Comparison of ENCODE assay signal across 1 cellular context in the genomic region with DNA sequence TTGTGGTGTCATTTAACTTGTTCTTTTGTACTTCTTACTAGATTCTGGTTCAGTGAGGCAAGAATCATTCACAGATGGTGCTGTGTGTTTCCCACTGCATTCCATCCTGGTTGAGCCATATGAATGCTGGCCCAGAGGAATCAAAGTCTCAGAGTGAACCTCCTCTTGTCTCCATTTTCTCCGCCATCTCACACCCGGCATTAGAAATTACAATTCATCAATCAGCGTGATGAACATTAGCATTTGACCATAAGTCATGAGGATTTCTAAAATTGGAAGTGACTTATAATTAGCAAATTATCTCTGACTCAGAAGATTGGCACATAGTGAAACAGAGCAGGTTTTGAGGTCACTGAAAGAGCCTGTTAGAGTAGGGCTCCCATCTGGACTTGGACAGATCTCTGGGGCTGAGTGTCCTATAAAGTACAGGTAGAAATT.
TF ChIP-seq lines count a peak whose summit lies in the region.

No MANE protein-coding gene starts in this region.

TF ChIP-seq in HepG2, 621 proteins besides CTCF, POLR2A, EP300 and RAD21 (continued from another document):
- TF ChIP-seq TP53 (CRISPR knock-in tag; conservative IDR thresholded peaks at IDR 0.05) (no peak), ATAD3A (CRISPR knock-in tag; IDR thresholded peaks at IDR 0.05) (no peak)
